Comparison of ENCODE assay signal across 1 cellular context in the genomic region with DNA sequence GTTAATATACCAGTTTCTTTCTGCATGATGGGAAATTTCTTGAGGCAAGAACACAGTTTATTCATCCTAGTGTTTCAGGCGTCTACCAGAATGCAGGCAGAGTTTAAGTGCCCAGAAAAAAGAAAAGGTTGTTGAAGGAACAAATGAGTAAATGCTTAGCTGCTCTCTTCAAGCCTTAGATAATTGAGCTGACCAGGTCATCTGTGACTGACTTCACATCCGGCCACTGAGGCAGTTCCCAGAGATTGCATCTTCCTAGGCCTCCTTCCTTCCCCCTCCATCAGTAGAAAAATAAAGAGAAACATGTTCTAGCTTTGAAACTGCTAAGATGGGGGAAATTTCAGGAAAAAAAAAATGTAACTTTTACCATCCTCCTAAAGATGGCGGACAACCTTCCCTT.
A peak's percentile ranks its signal among the peaks of the same experiment; 100 is the strongest.
TF ChIP-seq lines count a peak whose summit lies in the region.

No MANE protein-coding gene starts in this region.

TF ChIP-seq in endothelial cell of umbilical vein, 7 proteins besides CTCF, POLR2A, EP300 and RAD21:
- TF ChIP-seq, protein P1, sequence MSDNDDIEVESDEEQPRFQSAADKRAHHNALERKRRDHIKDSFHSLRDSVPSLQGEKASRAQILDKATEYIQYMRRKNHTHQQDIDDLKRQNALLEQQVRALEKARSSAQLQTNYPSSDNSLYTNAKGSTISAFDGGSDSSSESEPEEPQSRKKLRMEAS (IDR thresholded peaks at IDR 0.05; ENCODE audit: insufficient read depth, insufficient read length), result no peak
- TF ChIP-seq GATA2 (IDR thresholded peaks at IDR 0.05; ENCODE audit: insufficient read depth, insufficient read length, low read depth, low read length), result peak; percentile 57
TF ChIP-seq in endothelial cell of umbilical vein: peak in this region for 1.
